18 cellular contexts compared by ENCODE assay signal in genomic region chr14:30896435-30896834, GRCh38.
"Had no signal": no experiment of that assay in that cellular context is flagged by ENCODE, and none has a peak within 500 bp of the region (broad histone marks: within the 10 kb centered on the region; RNA-seq: fewer than 3 reads in every experiment).

No MANE protein-coding gene starts in this region.

- H3K36me3 ChIP-seq: ovary, uterus had no signal

- DNase-seq: activated CD4-positive, alpha-beta T cell treated with anti-CD3 and anti-CD28 coated beads, Interleukin-2, amount 50 U/mL, for 4 hours; activated gamma-delta T cell; amygdala; heart right ventricle; lower lobe of right lung; natural killer cell; ovary; psoas muscle; right cardiac atrium; stimulated activated CD4-positive, alpha-beta T cell treated with anti-CD3 and anti-CD28 coated beads, Interleukin-12 subunit alpha, Interleukin-12 subunit beta, amount 100 ng/mL, for 4 hours; stimulated activated CD4-positive, alpha-beta T cell treated with anti-CD3 and anti-CD28 coated beads, Interleukin-4, amount 100 ng/mL, for 4 hours; T-cell; trophoblast cell; uterus had no signal

- H3K9me3 Mint-ChIP-seq: natural killer cell, T-cell had no signal

- H3K27me3 Mint-ChIP-seq: T-cell had no signal

- H3K27ac ChIP-seq: epithelial cell of prostate, heart right ventricle, lower lobe of right lung, neutrophil, ovary, psoas muscle, uterus had no signal

- H3K27ac Mint-ChIP-seq: natural killer cell had no signal

- H3K4me1 ChIP-seq: lower lobe of right lung, psoas muscle, uterus had no signal

- H3K9me3 ChIP-seq: heart right ventricle, lower lobe of right lung, neutrophil, ovary, psoas muscle, uterus had no signal

- H3K4me3 Mint-ChIP-seq: natural killer cell, T-cell had no signal

- H3K27me3 ChIP-seq: heart right ventricle, neutrophil, ovary, uterus had no signal

- FAIRE-seq: keratinocyte, TTC549 had no signal

- H3K4me3 ChIP-seq: heart right ventricle, lower lobe of right lung, ovary, psoas muscle, uterus had no signal

- ATAC-seq: heart right ventricle, lower lobe of right lung, natural killer cell, psoas muscle, right cardiac atrium, T-cell had no signal
